In genomic region chr17:59161477-59161876, GRCh38 we compare ENCODE assay signal across 15 cellular contexts.
"Had no signal": no experiment of that assay in that cellular context is flagged by ENCODE, and none has a peak within 500 bp of the region (broad histone marks: within the 10 kb centered on the region; RNA-seq: fewer than 3 reads in every experiment).

No MANE protein-coding gene starts in this region.

- H3K9me3 ChIP-seq: ovary, suprapubic skin had no signal

- H3K36me3 Mint-ChIP-seq: activated naive CD4-positive, alpha-beta T cell treated with anti-CD3 and anti-CD28 coated beads, Interleukin-2, amount 50 U/mL, for 24 hours; immature natural killer cell; type B pancreatic cell had no signal

- H3K4me3 Mint-ChIP-seq: activated naive CD4-positive, alpha-beta T cell treated with anti-CD3 and anti-CD28 coated beads, Interleukin-2, amount 50 U/mL, for 24 hours; nephron; stimulated activated naive CD8-positive, alpha-beta T cell treated with anti-CD3 and anti-CD28 coated beads, Interleukin-15, Interleukin-2, amounts not matched to agents 100 ng/mL and 50 ng/mL, for 24 hours; type B pancreatic cell had no signal

- ATAC-seq: activated CD4-positive, CD25-positive, alpha-beta regulatory T cell treated with anti-CD3 and anti-CD28 coated beads, Interleukin-2, amount 50 U/mL, for 24 hours had no signal

- H3K4me1 Mint-ChIP-seq: activated naive CD4-positive, alpha-beta T cell treated with anti-CD3 and anti-CD28 coated beads, Interleukin-2, amount 50 U/mL, for 24 hours had no signal

- H3K27ac ChIP-seq: coronary artery, ovary, suprapubic skin had no signal

- H3K36me3 ChIP-seq: ovary, suprapubic skin had no signal

- H3K4me3 ChIP-seq: coronary artery, ovary, suprapubic skin had no signal

- H3K27me3 ChIP-seq: ovary, suprapubic skin had no signal

- H3K4me1 ChIP-seq: suprapubic skin had no signal

- H3K27me3 Mint-ChIP-seq: activated naive CD4-positive, alpha-beta T cell treated with anti-CD3 and anti-CD28 coated beads, Interleukin-2, amount 50 U/mL, for 24 hours; stimulated activated naive CD8-positive, alpha-beta T cell treated with anti-CD3 and anti-CD28 coated beads, Interleukin-15, Interleukin-2, amounts not matched to agents 100 ng/mL and 50 ng/mL, for 24 hours; type B pancreatic cell had no signal

- DNase-seq: activated CD4-positive, alpha-beta T cell treated with anti-CD3 and anti-CD28 coated beads, Interleukin-2, amount 50 U/mL, for 4 hours; caudate nucleus; effector CD8-positive, alpha-beta T cell; head of caudate nucleus; immature natural killer cell; ovary; stimulated activated CD4-positive, alpha-beta T cell treated with anti-CD3 and anti-CD28 coated beads, Interleukin-2, amount 100 ng/mL, for 48 hours; T1000 had no signal

- H3K9me3 Mint-ChIP-seq: activated naive CD4-positive, alpha-beta T cell treated with anti-CD3 and anti-CD28 coated beads, Interleukin-2, amount 50 U/mL, for 24 hours; immature natural killer cell; nephron; stimulated activated naive CD8-positive, alpha-beta T cell treated with anti-CD3 and anti-CD28 coated beads, Interleukin-15, Interleukin-2, amounts not matched to agents 100 ng/mL and 50 ng/mL, for 24 hours; type B pancreatic cell had no signal

- H3K27ac Mint-ChIP-seq: activated naive CD4-positive, alpha-beta T cell treated with anti-CD3 and anti-CD28 coated beads, Interleukin-2, amount 50 U/mL, for 24 hours; stimulated activated naive CD8-positive, alpha-beta T cell treated with anti-CD3 and anti-CD28 coated beads, Interleukin-15, Interleukin-2, amounts not matched to agents 100 ng/mL and 50 ng/mL, for 24 hours; type B pancreatic cell had no signal
